In the genomic region with DNA sequence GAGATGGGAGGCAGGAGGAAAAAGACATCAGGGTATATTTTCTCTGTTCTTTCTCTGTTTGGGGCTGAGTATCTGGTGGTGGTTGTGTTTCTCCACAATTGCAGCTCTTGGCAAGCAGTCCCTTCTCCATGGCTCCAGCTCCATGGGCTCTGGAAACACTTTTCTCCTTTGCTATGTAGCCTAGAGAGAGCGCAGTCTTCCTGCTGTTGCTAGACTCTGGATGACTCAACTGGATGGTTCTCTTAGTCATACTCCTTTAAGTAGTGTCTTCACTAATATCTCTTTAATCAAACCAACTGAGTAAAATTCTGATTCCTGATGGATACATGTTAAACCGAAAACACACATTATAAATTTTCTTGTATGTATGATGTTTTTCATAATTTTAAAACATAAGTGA, we compare ENCODE assay signal across 19 cellular contexts. TPM values are rescaled to one million over a fixed set of nuclear protein-coding genes. Genes with fewer than 3 reads are reported as not detected.
DNase-seq lines count a peak whose midpoint lies in the region; ATAC-seq and TF ChIP-seq lines count a peak whose summit lies in the region.
"Had no signal": no experiment of that assay in that cellular context is flagged by ENCODE, and none has a peak within 500 bp of the region (broad histone marks: within the 10 kb centered on the region; RNA-seq: fewer than 3 reads in every experiment).

No MANE protein-coding gene starts in this region.

- no peaks in the 10 kb centered on the region for H3K9me3 Mint-ChIP-seq in dendritic cell treated with granulocyte-macrophage colony-stimulating factor and Interleukin-4, amounts not matched to agents 40 ng/mL and 50 ng/mL, for 4 days
- no peaks in the 10 kb centered on the region for H3K9me3 Mint-ChIP-seq in stimulated activated effector memory CD8-positive, alpha-beta T cell treated with anti-CD3 and anti-CD28 coated beads, Interleukin-12 subunit alpha, Interleukin-12 subunit beta, amount 100 ng/mL, for 72 hours
- H3K9me3 Mint-ChIP-seq in neural progenitor cell, result no peaks in the 10 kb centered on the region
- H3K9me3 Mint-ChIP-seq: CD4-positive, alpha-beta T cell; effector memory CD8-positive, alpha-beta T cell; naive B cell had no signal

- no peak overlapping the region for H3K27ac ChIP-seq in neural progenitor cell
- H3K27ac ChIP-seq: ascending aorta, right atrium auricular region, vagina had no signal

- H3K36me3 Mint-ChIP-seq in dendritic cell treated with granulocyte-macrophage colony-stimulating factor and Interleukin-4, amounts not matched to agents 40 ng/mL and 50 ng/mL, for 4 days (ENCODE audit: low read depth), result peaks cover 16% of the 10 kb centered on the region
- H3K36me3 Mint-ChIP-seq in stimulated activated effector memory CD8-positive, alpha-beta T cell treated with anti-CD3 and anti-CD28 coated beads, Interleukin-12 subunit alpha, Interleukin-12 subunit beta, amount 100 ng/mL, for 72 hours, result peaks cover 20% of the 10 kb centered on the region
- peaks cover 3% of the 10 kb centered on the region for H3K36me3 Mint-ChIP-seq in neural progenitor cell
- H3K36me3 Mint-ChIP-seq: naive B cell had no signal

- no peak overlapping the region for H3K4me3 Mint-ChIP-seq in dendritic cell treated with granulocyte-macrophage colony-stimulating factor and Interleukin-4, amounts not matched to agents 40 ng/mL and 50 ng/mL, for 4 days
- no peak overlapping the region for H3K4me3 Mint-ChIP-seq in stimulated activated effector memory CD8-positive, alpha-beta T cell treated with anti-CD3 and anti-CD28 coated beads, Interleukin-12 subunit alpha, Interleukin-12 subunit beta, amount 100 ng/mL, for 72 hours
- H3K4me3 Mint-ChIP-seq in neural progenitor cell, result no peak overlapping the region
- H3K4me3 Mint-ChIP-seq: CD4-positive, alpha-beta T cell; effector memory CD8-positive, alpha-beta T cell; naive B cell had no signal

- H3K79me2 ChIP-seq in neural progenitor cell (ENCODE audit: low read depth), result no peaks in the 10 kb centered on the region

- no peaks in the 10 kb centered on the region for H3K27me3 Mint-ChIP-seq in dendritic cell treated with granulocyte-macrophage colony-stimulating factor and Interleukin-4, amounts not matched to agents 40 ng/mL and 50 ng/mL, for 4 days
- peaks cover 12% of the 10 kb centered on the region for H3K27me3 Mint-ChIP-seq in neural progenitor cell (ENCODE audit: insufficient read depth, low read depth)
- H3K27me3 Mint-ChIP-seq: CD4-positive, alpha-beta T cell; effector memory CD8-positive, alpha-beta T cell; naive B cell had no signal

- H4K20me1 ChIP-seq in neural progenitor cell (ENCODE audit: low read depth), result no peaks in the 10 kb centered on the region

- intact Hi-C loops in dendritic cell treated with granulocyte-macrophage colony-stimulating factor and Interleukin-4, amounts not matched to agents 40 ng/mL and 50 ng/mL, for 4 days (cut with micrococcal nuclease), result loop anchor here (10.0 kb wide), 1 partner anchor 676 kb away; no protein-coding TSS in a partner anchor

- no peak overlapping the region for H3K4me2 ChIP-seq in neural progenitor cell

- no peak overlapping the region for H3K9ac ChIP-seq in neural progenitor cell

- H3K4me3 ChIP-seq in HFF-Myc (replicated peaks; ENCODE audit: low read depth, low read length), result no peak overlapping the region
- no peak overlapping the region for H3K4me3 ChIP-seq in neural progenitor cell
- H3K4me3 ChIP-seq: ascending aorta, right atrium auricular region, vagina had no signal

- H3K4me1 ChIP-seq in neural progenitor cell, result peaks cover 3% of the 10 kb centered on the region

- H3K27me3 ChIP-seq in neural progenitor cell, result peaks cover 2% of the 10 kb centered on the region
- H3K27me3 ChIP-seq: ascending aorta, right atrium auricular region, vagina had no signal

- peak; percentile 27 for DNase-seq in HFF-Myc (ENCODE audit: extremely low read depth, low read depth)
- peak; percentile 73 for DNase-seq in RPMI7951 (ENCODE audit: low read depth)
- peak; percentile 41 for DNase-seq in non-pigmented ciliary epithelial cell (ENCODE audit: low read depth)
- DNase-seq in stimulated activated effector memory CD8-positive, alpha-beta T cell treated with anti-CD3 and anti-CD28 coated beads, Interleukin-12 subunit alpha, Interleukin-12 subunit beta, amount 100 ng/mL, for 72 hours (ENCODE audit: low spot score in 2 of 2), result no peak
- no peak for DNase-seq in neural progenitor cell (ENCODE audit: low spot score)
- DNase-seq: activated CD4-positive, alpha-beta T cell treated with anti-CD3 and anti-CD28 coated beads for 4 hours; CD4-positive, alpha-beta T cell; effector memory CD8-positive, alpha-beta T cell; glutamatergic neuron; naive B cell; NCI-H187; NCI-H774; stimulated activated CD4-positive, alpha-beta T cell treated with anti-CD3 and anti-CD28 coated beads, Interleukin-4, amount 100 ng/mL, for 24 hours; stimulated activated naive CD4-positive, alpha-beta T cell had no signal

- peaks cover 54% of the 10 kb centered on the region for H3K4me1 Mint-ChIP-seq in dendritic cell treated with granulocyte-macrophage colony-stimulating factor and Interleukin-4, amounts not matched to agents 40 ng/mL and 50 ng/mL, for 4 days (ENCODE audit: low read depth)
- peaks cover 46% of the 10 kb centered on the region for H3K4me1 Mint-ChIP-seq in stimulated activated effector memory CD8-positive, alpha-beta T cell treated with anti-CD3 and anti-CD28 coated beads, Interleukin-12 subunit alpha, Interleukin-12 subunit beta, amount 100 ng/mL, for 72 hours
- H3K4me1 Mint-ChIP-seq in neural progenitor cell, result peaks cover 20% of the 10 kb centered on the region

- H3K36me3 ChIP-seq in neural progenitor cell, result no peaks in the 10 kb centered on the region
- H3K36me3 ChIP-seq: ascending aorta, vagina had no signal

- no peak overlapping the region for H2AFZ ChIP-seq in neural progenitor cell (replicated peaks)

- H3F3A ChIP-seq in neural progenitor cell (ENCODE audit: low read depth), result peaks cover 7% of the 10 kb centered on the region

- TF ChIP-seq CTCF in HFF-Myc (IDR thresholded peaks at IDR 0.05; ENCODE audit: low read depth, low read length, missing control alignments) (no peak), neural progenitor cell (IDR thresholded peaks at IDR 0.05) (no peak)

- no peak for ATAC-seq in stimulated activated effector memory CD8-positive, alpha-beta T cell treated with anti-CD3 and anti-CD28 coated beads, Interleukin-12 subunit alpha, Interleukin-12 subunit beta, amount 100 ng/mL, for 72 hours
- ATAC-seq in HG02571 (IDR thresholded peaks at IDR 0.05; ENCODE audit: unreplicated experiment), result no peak
- ATAC-seq: effector memory CD8-positive, alpha-beta T cell had no signal

- peak overlapping the region; percentile 32 for H3K27ac Mint-ChIP-seq in dendritic cell treated with granulocyte-macrophage colony-stimulating factor and Interleukin-4, amounts not matched to agents 40 ng/mL and 50 ng/mL, for 4 days
- H3K27ac Mint-ChIP-seq in stimulated activated effector memory CD8-positive, alpha-beta T cell treated with anti-CD3 and anti-CD28 coated beads, Interleukin-12 subunit alpha, Interleukin-12 subunit beta, amount 100 ng/mL, for 72 hours, result no peak overlapping the region
- no peak overlapping the region for H3K27ac Mint-ChIP-seq in neural progenitor cell
- H3K27ac Mint-ChIP-seq: CD4-positive, alpha-beta T cell; effector memory CD8-positive, alpha-beta T cell had no signal

- H3K9me3 ChIP-seq in neural progenitor cell (ENCODE audit: low read depth), result no peaks in the 10 kb centered on the region
- H3K9me3 ChIP-seq: ascending aorta, right atrium auricular region, vagina had no signal

RNA-seq across cellular contexts. Expression of a gene that starts 3.3 kb away (rescaled TPM):
- 45.1 and 66.7 TPM in 2 replicates for total RNA-seq in RPMI7951 (2014; rRNA removed; shearing (Covaris generic))
- total RNA-seq in neural progenitor cell (ENCODE audit: low replicate concordance), result 37.7 and 38.4 TPM in 2 replicates
- total RNA-seq: ascending aorta had no signal

RNA-seq across cellular contexts. Expression of a gene that starts 9.3 kb away (rescaled TPM):
- 4.9 and 5.7 TPM in 2 replicates for total RNA-seq in RPMI7951 (2014; rRNA removed; shearing (Covaris generic))
- total RNA-seq in neural progenitor cell (ENCODE audit: low replicate concordance), result not detected in 2 replicates

Comparison
In these comparisons a context has a peak if more than half of its experiments do, and no peak if none do; other contexts are left out.
1. DNase-seq: peak in HFF-Myc (single experiment), RPMI7951 (single experiment) and non-pigmented ciliary epithelial cell (single experiment); none in stimulated activated effector memory CD8-positive, alpha-beta T cell treated with anti-CD3 and anti-CD28 coated beads, Interleukin-12 subunit alpha, Interleukin-12 subunit beta, amount 100 ng/mL, for 72 hours (0 of 2) and neural progenitor cell (single experiment).